8 cellular contexts compared by ENCODE assay signal in the genomic region with DNA sequence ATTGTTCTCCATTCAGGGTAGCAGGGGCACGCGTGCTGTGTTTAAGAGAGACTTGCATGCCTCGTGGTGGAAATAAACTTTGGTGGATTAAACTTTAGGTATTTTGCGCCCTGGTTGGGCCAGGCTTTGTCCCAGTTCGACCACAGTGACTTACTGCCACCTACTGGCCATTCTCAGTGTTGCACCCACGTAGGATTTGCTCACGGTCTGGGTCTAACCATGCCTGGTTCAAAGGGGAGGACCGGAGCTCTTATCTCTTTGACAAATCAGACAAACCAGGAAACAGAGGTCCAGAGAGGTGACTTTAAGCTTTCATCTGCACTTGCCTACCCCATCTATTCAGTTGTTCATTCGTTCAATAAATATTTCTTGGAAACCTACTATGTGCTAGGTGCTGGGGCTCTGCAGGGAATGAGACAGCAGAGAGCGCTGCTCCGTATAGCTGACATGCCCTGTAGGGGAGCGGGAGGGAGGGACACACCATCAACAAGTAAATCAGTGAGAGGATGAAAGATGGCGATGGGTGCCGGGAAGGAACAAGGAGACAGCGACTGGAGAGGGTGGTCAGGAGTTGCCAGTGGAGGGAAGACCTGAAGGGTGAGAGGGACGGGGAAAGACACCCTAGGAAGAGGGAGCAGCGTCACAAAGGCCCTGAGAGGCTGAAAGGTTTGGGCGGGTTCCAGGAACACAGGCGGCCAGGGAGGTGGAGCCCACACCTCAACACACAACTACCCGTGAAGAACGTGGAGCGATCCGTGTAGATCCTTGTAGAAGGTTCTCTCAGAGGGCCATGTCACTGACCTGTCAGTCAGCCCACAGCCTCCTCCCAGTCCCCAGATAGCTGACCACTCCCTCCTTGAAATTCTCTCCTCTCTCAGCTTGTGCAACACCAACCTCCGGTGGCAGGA. TPM values are rescaled to one million over a fixed set of nuclear protein-coding genes. Genes with fewer than 3 reads are reported as not detected.
DNase-seq lines count a peak whose midpoint lies in the region; TF ChIP-seq lines count a peak whose summit lies in the region.

No MANE protein-coding gene starts in this region.

- H3K27me3 ChIP-seq in NT2/D1 (ENCODE audit: insufficient read depth, insufficient read length), result no peaks in the 10 kb centered on the region

- H3K9ac ChIP-seq in NT2/D1 (ENCODE audit: insufficient read length, low read depth), result peak overlapping the region; percentile 77

- DNase-seq in CMK (ENCODE audit: low read depth), result peak; percentile 77
- DNase-seq in GM20000 (ENCODE audit: low spot score), result peak; percentile 83
- peak in 69 of 76 experiments; percentile 7 to 87 (median 59) for DNase-seq in HUDEP-2 (lab: John Stamatoyannopoulos, UW; ENCODE audit: unreplicated experiment in 76 of 76)
- DNase-seq in NT2/D1 (ENCODE audit: low read depth, low spot score), result peak; percentile 93
- DNase-seq in activated CD8-positive, alpha-beta memory T cell treated with anti-CD3 and anti-CD28 coated beads, Interleukin-2, amount 50 U/mL, for 4 hours, result peak; percentile 88
- no peak for DNase-seq in epithelial cell of prostate (ENCODE audit: low read depth, low spot score)
- peak; percentile 94 for DNase-seq in mucosa of gallbladder (ENCODE audit: low spot score)
- peak; percentile 96 for DNase-seq in stimulated activated CD8-positive, alpha-beta memory T cell treated with anti-CD3 and anti-CD28 coated beads, Interleukin-4, amount 100 ng/mL, for 48 hours

- no peaks in the 10 kb centered on the region for H3K36me3 ChIP-seq in NT2/D1 (ENCODE audit: insufficient read depth, insufficient read length, low read length)

- peak; percentile 74 for TF ChIP-seq CTCF in GM20000 (IDR thresholded peaks at IDR 0.05; ENCODE audit: extremely low read depth, missing control alignments)

- H3K9me3 ChIP-seq in NT2/D1 (ENCODE audit: insufficient read depth, low read length), result no peaks in the 10 kb centered on the region; the same call in 1 of the 2 replicates

- peak overlapping the region; percentile 74 for H3K27ac ChIP-seq in epithelial cell of prostate

- H3K4me1 ChIP-seq in NT2/D1 (ENCODE audit: insufficient read depth, insufficient read length), result peaks cover 5% of the 10 kb centered on the region

- peak overlapping the region; percentile 61 for H3K4me3 ChIP-seq in NT2/D1 (ENCODE audit: insufficient read length, low read depth)

RNA-seq across cellular contexts. Expression of a gene that starts 27.2 kb away (rescaled TPM):
- total RNA-seq in mucosa of gallbladder, result 169 TPM
